ENCODE assay signal across 8 cellular contexts in genomic region chr9:99906403-99907207, GRCh38. TPM values are rescaled to one million over a fixed set of nuclear protein-coding genes. Genes with fewer than 3 reads are reported as not detected.
DNase-seq lines count a peak whose midpoint lies in the region; ATAC-seq and TF ChIP-seq lines count a peak whose summit lies in the region.

Gene STX17, plus strand, starts transcription at chr9:99906654. Its CDS starts 8,586 bp downstream, at chr9:99915240.

- peak within 1 kb of the TSS; percentile 93 for H3K4me3 ChIP-seq in GM12864 (ENCODE audit: low read depth, low read length)
- H3K4me3 ChIP-seq in right atrium auricular region: peak within 1 kb of the TSS; percentile 87 to 91
- peak within 1 kb of the TSS; percentile 69 to 78 for H3K4me3 ChIP-seq in uterus

- peaks cover 5% of the 10 kb centered on the region for H3K36me3 Mint-ChIP-seq in T-helper 17 cell (ENCODE audit: low read depth)

- H3K4me1 Mint-ChIP-seq in T-helper 17 cell: peaks cover 28% of the 10 kb centered on the region

- H3K4me3 Mint-ChIP-seq in T-helper 17 cell: peak within 1 kb of the TSS; percentile 95

- H3K9me3 ChIP-seq in T-helper 17 cell (ENCODE audit: control insufficient read depth, low read length, poor library complexity, severe bottlenecking) (no peaks in the 10 kb centered on the region), right atrium auricular region (no peaks in the 10 kb centered on the region), uterus (no peaks in the 10 kb centered on the region)

- H3K27me3 ChIP-seq in right atrium auricular region (no peaks in the 10 kb centered on the region), uterus (no peaks in the 10 kb centered on the region)

- H3K36me3 ChIP-seq in right atrium auricular region (no peaks in the 10 kb centered on the region), uterus (no peaks in the 10 kb centered on the region)

- H3K27me3 Mint-ChIP-seq in T-helper 17 cell: no peaks in the 10 kb centered on the region

- H3K4me1 ChIP-seq in right atrium auricular region: peaks cover 0 to 15% of the 10 kb centered on the region in 2 donors
- no peaks in the 10 kb centered on the region for H3K4me1 ChIP-seq in uterus

- H3K27ac ChIP-seq in right atrium auricular region: peak within 1 kb of the TSS; percentile 97 to 98
- peak within 1 kb of the TSS; percentile 94 to 96 for H3K27ac ChIP-seq in uterus

- H3K27ac Mint-ChIP-seq in T-helper 17 cell: peak within 1 kb of the TSS; percentile 97

- peak; percentile 44 for DNase-seq in GM12864 (ENCODE audit: low read depth)
- peak; percentile 81 for DNase-seq in NCI-H1092 (lab: John Stamatoyannopoulos, UW)
- DNase-seq in T-helper 17 cell: peak; percentile 76 to 81 (median 80)
- peak in 54 of 56 donors; percentile 7 to 85 (median 65) for DNase-seq in amygdala (lab: John Stamatoyannopoulos, UW)
- DNase-seq in right atrium auricular region (ENCODE audit: low spot score): peak; percentile 64
- peak; percentile 80 for DNase-seq in putamen (ENCODE audit: low spot score)
- peak; percentile 70 to 81 for DNase-seq in uterus

- TF ChIP-seq CTCF in GM12864 (IDR thresholded peaks at IDR 0.05; ENCODE audit: low read depth, low read length, missing control alignments) (peak; percentile 8), right atrium auricular region (IDR thresholded peaks at IDR 0.05) (peak in 1 of 2 donors; percentile 19), uterus (IDR thresholded peaks at IDR 0.05) (peak in 1 of 4 experiments; percentile 12)

- intact Hi-C loops in uterus (cut with DNase I; ENCODE audit: low total_unique reads): no loop called here

- TF ChIP-seq POLR2A in uterus (IDR thresholded peaks at IDR 0.05): peak; percentile 66 to 82

- ATAC-seq in HG02588 (IDR thresholded peaks at IDR 0.05; ENCODE audit: unreplicated experiment): peak; percentile 84
- peak; percentile 87 for ATAC-seq in T-helper 17 cell

RNA-seq across cellular contexts. Expression of gene STX17, which starts in this region (rescaled TPM):
- total RNA-seq in T-helper 17 cell: 10 to 100 TPM; 27.1 to 33.2 TPM
- 10 to 100 TPM; 16.1 to 18.8 TPM for total RNA-seq in right atrium auricular region
- 10 to 100 TPM; 15.0 to 66.4 (median 32.6) TPM for total RNA-seq in uterus

Comparison
In these comparisons a context has a peak if more than half of its experiments do, and no peak if none do; other contexts are left out.
1. Peak in every context shown above with its lines: DNase-seq, ATAC-seq, H3K4me3 ChIP-seq and H3K27ac ChIP-seq.